ENCODE assay signal across 8 cellular contexts in genomic region chr1:207454046-207454964, GRCh38. TPM values are rescaled to one million over a fixed set of nuclear protein-coding genes. Genes with fewer than 3 reads are reported as not detected.
DNase-seq lines count a peak whose midpoint lies in the region; ATAC-seq and TF ChIP-seq lines count a peak whose summit lies in the region.

CR2 (plus strand) TSS chr1:207454328; CDS start chr1:207454419, 91 bp downstream.

- ATAC-seq in GM18511 (IDR thresholded peaks at IDR 0.05; ENCODE audit: unreplicated experiment) (peak; percentile 77), HG02759 (IDR thresholded peaks at IDR 0.05; ENCODE audit: unreplicated experiment) (peak; percentile 86)

- peak within 1 kb of the TSS; percentile 42 for H3K4me3 Mint-ChIP-seq in activated T-helper 1 cell treated with anti-CD3 and anti-CD28 coated beads, Interleukin-12 subunit alpha, Interleukin-12 subunit beta, Interleukin-2, Interleukin-4 antibody, amounts not matched to agents 30 ng/mL and 10 ng/mL and 1 ng/mL, durations not matched to agents 14 hours and 24 hours and 36 hours

- H3K4me1 ChIP-seq in cardiac muscle cell (ENCODE audit: low read depth): no peaks in the 10 kb centered on the region
- H3K4me1 ChIP-seq in vagina: peaks cover 14% of the 10 kb centered on the region

- DNase-seq in NCI-H2196 treated with DMSO at 0.1 percent for 48 hours (lab: John Stamatoyannopoulos, UW; ENCODE audit: unreplicated experiment) (peak; percentile 4), cardiac muscle cell (ENCODE audit: low read depth in 1 of 2, low spot score in 1 of 2) (peak in 1 of 2 donors; percentile 68), posterior cingulate gyrus (peak in 8 of 10 donors; percentile 11 to 89 (median 36)), vagina (ENCODE audit: extremely low spot score in 2 of 2) (no peak), HT-29 (ENCODE audit: low spot score) (no peak)
- no peak for DNase-seq in activated T-helper 1 cell treated with anti-CD3 and anti-CD28 coated beads, Interleukin-12 subunit alpha, Interleukin-12 subunit beta, Interleukin-2, Interleukin-4 antibody, amounts not matched to agents 30 ng/mL and 10 ng/mL and 1 ng/mL, durations not matched to agents 14 hours and 24 hours and 36 hours (ENCODE audit: low spot score)

- intact Hi-C loops in activated T-helper 1 cell treated with anti-CD3 and anti-CD28 coated beads, Interleukin-12 subunit alpha, Interleukin-12 subunit beta, Interleukin-2, Interleukin-4 antibody, amounts not matched to agents 30 ng/mL and 10 ng/mL and 1 ng/mL, durations not matched to agents 14 hours and 24 hours and 36 hours (cut with micrococcal nuclease): loop anchor here (2.0 kb wide), 2 partner anchors 42 to 44 kb away; no protein-coding TSS in a partner anchor
- intact Hi-C loops in posterior cingulate gyrus (cut with DNase I): no loop called here
- intact Hi-C loops in vagina (cut with DNase I): no loop called here

- H3K36me3 ChIP-seq in cardiac muscle cell (no peaks in the 10 kb centered on the region), vagina (no peaks in the 10 kb centered on the region)

- no peaks in the 10 kb centered on the region for H3K9me3 Mint-ChIP-seq in activated T-helper 1 cell treated with anti-CD3 and anti-CD28 coated beads, Interleukin-12 subunit alpha, Interleukin-12 subunit beta, Interleukin-2, Interleukin-4 antibody, amounts not matched to agents 30 ng/mL and 10 ng/mL and 1 ng/mL, durations not matched to agents 14 hours and 24 hours and 36 hours

- no peak for TF ChIP-seq CTCF in cardiac muscle cell (IDR thresholded peaks at IDR 0.05; ENCODE audit: low read depth, low read length)
- TF ChIP-seq CTCF in vagina (IDR thresholded peaks at IDR 0.05): no peak

- H3K4me1 Mint-ChIP-seq in activated T-helper 1 cell treated with anti-CD3 and anti-CD28 coated beads, Interleukin-12 subunit alpha, Interleukin-12 subunit beta, Interleukin-2, Interleukin-4 antibody, amounts not matched to agents 30 ng/mL and 10 ng/mL and 1 ng/mL, durations not matched to agents 14 hours and 24 hours and 36 hours (ENCODE audit: low read depth): peaks cover 10% of the 10 kb centered on the region

- peaks cover 97% of the 10 kb centered on the region for H3K27me3 ChIP-seq in cardiac muscle cell
- no peaks in the 10 kb centered on the region for H3K27me3 ChIP-seq in vagina

- TF ChIP-seq POLR2A in vagina (IDR thresholded peaks at IDR 0.05): no peak

- H3K27ac Mint-ChIP-seq in activated T-helper 1 cell treated with anti-CD3 and anti-CD28 coated beads, Interleukin-12 subunit alpha, Interleukin-12 subunit beta, Interleukin-2, Interleukin-4 antibody, amounts not matched to agents 30 ng/mL and 10 ng/mL and 1 ng/mL, durations not matched to agents 14 hours and 24 hours and 36 hours: no peak within 1 kb of the TSS

- peak within 1 kb of the TSS; percentile 31 for H3K4me3 ChIP-seq in cardiac muscle cell
- peak within 1 kb of the TSS; percentile 30 to 36 for H3K4me3 ChIP-seq in vagina

- no peaks in the 10 kb centered on the region for H3K36me3 Mint-ChIP-seq in activated T-helper 1 cell treated with anti-CD3 and anti-CD28 coated beads, Interleukin-12 subunit alpha, Interleukin-12 subunit beta, Interleukin-2, Interleukin-4 antibody, amounts not matched to agents 30 ng/mL and 10 ng/mL and 1 ng/mL, durations not matched to agents 14 hours and 24 hours and 36 hours (ENCODE audit: low read depth)

- H3K27ac ChIP-seq in cardiac muscle cell (no peak within 1 kb of the TSS), vagina (no peak within 1 kb of the TSS)

- H3K27me3 Mint-ChIP-seq in activated T-helper 1 cell treated with anti-CD3 and anti-CD28 coated beads, Interleukin-12 subunit alpha, Interleukin-12 subunit beta, Interleukin-2, Interleukin-4 antibody, amounts not matched to agents 30 ng/mL and 10 ng/mL and 1 ng/mL, durations not matched to agents 14 hours and 24 hours and 36 hours (ENCODE audit: insufficient read depth): peaks cover 49% of the 10 kb centered on the region

- no peaks in the 10 kb centered on the region for H3K9me3 ChIP-seq in cardiac muscle cell (ENCODE audit: low read depth)
- H3K9me3 ChIP-seq in vagina: no peaks in the 10 kb centered on the region

RNA-seq across cellular contexts. Expression of gene CR2, which starts in this region (rescaled TPM):
- not detected in 2 replicates for total RNA-seq in activated T-helper 1 cell treated with anti-CD3 and anti-CD28 coated beads, Interleukin-12 subunit alpha, Interleukin-12 subunit beta, Interleukin-2, Interleukin-4 antibody, amounts not matched to agents 30 ng/mL and 10 ng/mL and 1 ng/mL, durations not matched to agents 14 hours and 24 hours and 36 hours
- total RNA-seq in cardiac muscle cell: 0.04 TPM in 1 of 2 replicates, not detected in the other
- not detected in 2 replicates for polyA plus RNA-seq in cardiac muscle cell
- not detected for total RNA-seq in vagina
- not detected in 2 replicates for total RNA-seq in HT-29 (2014; rRNA removed; shearing (Covaris generic))

Comparison
In these comparisons a context has a peak if more than half of its experiments do, and no peak if none do; other contexts are left out.
1. DNase-seq: peak in NCI-H2196 treated with DMSO at 0.1 percent for 48 hours (single experiment) and posterior cingulate gyrus (8 of 10); none in activated T-helper 1 cell treated with anti-CD3 and anti-CD28 coated beads, Interleukin-12 subunit alpha, Interleukin-12 subunit beta, Interleukin-2, Interleukin-4 antibody, amounts not matched to agents 30 ng/mL and 10 ng/mL and 1 ng/mL, durations not matched to agents 14 hours and 24 hours and 36 hours (single experiment), vagina (0 of 2) and HT-29 (single experiment).